22 cellular contexts compared by ENCODE assay signal in the genomic region with DNA sequence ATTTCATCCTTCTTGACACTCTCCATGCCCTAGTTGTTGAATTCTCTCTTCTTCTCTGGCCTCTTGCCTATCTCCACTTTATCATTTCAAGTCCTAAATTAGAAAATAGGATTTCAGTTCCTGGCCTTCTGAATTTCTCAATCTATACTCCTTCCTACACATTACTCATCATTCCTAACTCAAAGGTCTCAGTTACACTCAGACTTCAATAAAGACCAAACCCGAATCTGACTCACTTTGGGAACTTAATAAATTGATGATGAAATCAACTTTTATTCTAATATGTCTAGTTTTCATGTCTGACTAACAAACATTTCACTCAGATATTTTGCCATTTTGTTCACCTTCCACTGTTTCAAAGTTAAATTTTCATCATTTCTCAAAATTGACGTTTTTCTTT.
DNase-seq lines count a peak whose midpoint lies in the region; ATAC-seq and TF ChIP-seq lines count a peak whose summit lies in the region.
"Had no signal": no experiment of that assay in that cellular context is flagged by ENCODE, and none has a peak within 500 bp of the region (broad histone marks: within the 10 kb centered on the region; RNA-seq: fewer than 3 reads in every experiment).

No MANE protein-coding gene starts in this region.

- H3K27ac ChIP-seq in RWPE2 (ENCODE audit: poor library complexity, severe bottlenecking) (peak overlapping the region; percentile 81), WERI-Rb-1 (no peak overlapping the region)
- H3K27ac ChIP-seq: BLaER1 treated with 17β-estradiol and CSF1 and Interleukin-3, amounts not matched to agents 10 nM and 100 nM; esophagus muscularis mucosa; ovary; sigmoid colon; upper lobe of left lung had no signal

- H3K4me1 ChIP-seq in RWPE2 (ENCODE audit: insufficient read depth, poor library complexity, severe bottlenecking): peaks cover 13% of the 10 kb centered on the region
- H3K4me1 ChIP-seq: esophagus muscularis mucosa, upper lobe of left lung had no signal

- H3K27me3 ChIP-seq in RWPE2 (ENCODE audit: insufficient read depth, poor library complexity, severe bottlenecking): no peaks in the 10 kb centered on the region
- no peaks in the 10 kb centered on the region for H3K27me3 ChIP-seq in WERI-Rb-1 (ENCODE audit: insufficient read depth, low read depth, severe bottlenecking)
- H3K27me3 ChIP-seq: BLaER1 treated with 17β-estradiol and CSF1 and Interleukin-3, amounts not matched to agents 10 nM and 100 nM; esophagus muscularis mucosa; ovary; sigmoid colon; upper lobe of left lung had no signal

- ATAC-seq in RWPE2 (ENCODE audit: low read depth): peak; percentile 98
- ATAC-seq: activated naive CD8-positive, alpha-beta T cell treated with anti-CD3 and anti-CD28 coated beads, Interleukin-2, amount 50 U/mL, for 24 hours; GM23338 had no signal

- H3K9me3 ChIP-seq in RWPE2 (ENCODE audit: severe bottlenecking): no peaks in the 10 kb centered on the region
- no peaks in the 10 kb centered on the region for H3K9me3 ChIP-seq in WERI-Rb-1 (ENCODE audit: severe bottlenecking)
- H3K9me3 ChIP-seq: esophagus muscularis mucosa, ovary, sigmoid colon, upper lobe of left lung had no signal

- in situ Hi-C loops in ACHN (cut with HindIII; ENCODE audit: low pct_ligation_motif_present, low pct_unique_long_range_greater_than_20kb, low sequenced_read_pairs): no loop called here

- H3K4me3 ChIP-seq in RWPE2 (ENCODE audit: severe bottlenecking) (no peak overlapping the region), WERI-Rb-1 (ENCODE audit: low read depth, low read length) (no peak overlapping the region)
- H3K4me3 ChIP-seq: BLaER1 treated with 17β-estradiol and CSF1 and Interleukin-3, amounts not matched to agents 10 nM and 100 nM; esophagus muscularis mucosa; GM23338; ovary; sigmoid colon; upper lobe of left lung had no signal

- H3K36me3 ChIP-seq in RWPE2 (ENCODE audit: low read depth) (no peaks in the 10 kb centered on the region), WERI-Rb-1 (no peaks in the 10 kb centered on the region)
- H3K36me3 ChIP-seq: BLaER1 treated with 17β-estradiol and CSF1 and Interleukin-3, amounts not matched to agents 10 nM and 100 nM; esophagus muscularis mucosa; ovary; sigmoid colon; upper lobe of left lung had no signal

- DNase-seq in HS-5 (ENCODE audit: low read depth) (peak; percentile 57), RWPE2 (ENCODE audit: low spot score) (no peak), fibroblast of gingiva (ENCODE audit: low read depth) (peak; percentile 57), renal cortical epithelial cell (ENCODE audit: low read depth) (peak; percentile 30), ACHN (no peak), WERI-Rb-1 (no peak), GM03348 (ENCODE audit: low spot score) (no peak)
- DNase-seq: activated CD4-positive, alpha-beta T cell treated with anti-CD3 and anti-CD28 coated beads, Interleukin-2, amount 10 ng/mL, durations not matched to agents 7 days and 5 days; activated CD8-positive, alpha-beta memory T cell treated with anti-CD3 and anti-CD28 coated beads, Interleukin-2, amount 50 U/mL, for 4 hours; activated naive CD8-positive, alpha-beta T cell treated with anti-CD3 and anti-CD28 coated beads, Interleukin-2, amount 50 U/mL, for 24 hours; caudate nucleus; hypothalamus; naive B cell; NCI-H1694 treated with DMSO at 0.1 percent for 48 hours; NCI-H2227 treated with DMSO at 0.1 percent for 48 hours; ovary; sigmoid colon; SW 1271; upper lobe of left lung had no signal

- TF ChIP-seq CTCF in RWPE2 (IDR thresholded peaks at IDR 0.05; ENCODE audit: poor library complexity, severe bottlenecking): no peak
- no peak for TF ChIP-seq CTCF in WERI-Rb-1 (IDR thresholded peaks at IDR 0.05; ENCODE audit: low read depth, low read length)

Comparison
In these comparisons a context has a peak if more than half of its experiments do, and no peak if none do; other contexts are left out.
1. DNase-seq: peak in HS-5 (single experiment), fibroblast of gingiva (single experiment) and renal cortical epithelial cell (single experiment); none in RWPE2 (single experiment), ACHN (single experiment), WERI-Rb-1 (single experiment) and GM03348 (single experiment).